ENCODE assay signal across 10 cellular contexts in the genomic region with DNA sequence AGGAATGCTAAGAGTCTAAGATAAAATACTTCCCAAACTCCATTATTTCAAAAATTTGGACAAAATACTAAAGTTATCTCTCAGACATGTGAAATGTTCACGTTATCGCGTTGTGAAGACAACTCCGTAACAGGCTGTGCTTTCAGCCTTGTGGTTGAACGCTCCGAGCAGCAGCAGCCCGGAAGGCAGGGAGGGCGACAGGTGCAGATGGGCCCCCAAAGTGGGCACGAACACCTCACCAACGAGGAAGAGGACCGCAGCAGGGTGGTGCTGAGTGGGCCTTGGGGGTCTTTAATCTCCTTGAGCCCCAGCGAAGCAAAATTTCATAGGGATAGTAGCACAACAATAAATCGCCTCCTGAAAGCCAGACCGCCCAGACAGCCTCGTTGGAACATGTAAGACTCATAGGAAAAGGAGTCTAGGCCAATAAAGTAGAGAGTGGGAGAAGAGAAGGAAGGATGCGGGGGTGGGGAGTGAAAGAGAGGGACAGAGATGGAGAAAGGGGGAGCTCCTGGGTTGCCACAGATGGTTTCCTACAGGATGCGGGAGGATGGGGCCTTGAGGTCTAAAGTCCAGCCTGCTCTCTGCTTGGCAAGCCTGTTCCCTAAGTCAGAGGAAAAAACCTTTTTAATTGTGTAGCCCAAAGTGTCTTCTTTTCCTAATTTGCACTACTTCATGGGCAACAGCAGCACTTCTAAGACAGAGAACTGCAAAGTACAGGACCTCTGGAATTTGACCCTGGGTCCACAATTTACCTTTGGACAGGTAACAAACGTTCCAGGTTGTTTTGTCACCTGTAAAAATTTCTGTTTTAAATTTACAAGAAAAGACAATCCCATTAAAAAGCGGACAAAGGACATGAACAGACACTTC. TPM values are rescaled to one million over a fixed set of nuclear protein-coding genes. Genes with fewer than 3 reads are reported as not detected.
A peak's percentile ranks its signal among the peaks of the same experiment; 100 is the strongest.
DNase-seq lines count a peak whose midpoint lies in the region; ATAC-seq and TF ChIP-seq lines count a peak whose summit lies in the region.
"Had no signal": no experiment of that assay in that cellular context is flagged by ENCODE, and none has a peak within 500 bp of the region (broad histone marks: within the 10 kb centered on the region; RNA-seq: fewer than 3 reads in every experiment).

No MANE protein-coding gene starts in this region.

- H3K36me3 Mint-ChIP-seq in activated T-cell treated with anti-CD3 and anti-CD28 coated beads, Interleukin-2, amount 50 U/mL, for 4 hours (ENCODE audit: insufficient read depth): no peaks in the 10 kb centered on the region

- TF ChIP-seq CTCF in upper lobe of right lung (IDR thresholded peaks at IDR 0.05): no peak

- H3K27ac ChIP-seq in duodenal mucosa (ENCODE audit: low read depth, low read length): peak overlapping the region; percentile 84
- H3K27ac ChIP-seq in upper lobe of right lung: peak overlapping the region; percentile 90

- intact Hi-C loops in upper lobe of right lung (cut with DNase I): no loop called here

- H3K9me3 ChIP-seq in duodenal mucosa (ENCODE audit: control insufficient read depth in 1 of 2, low read length in 2 of 2) (no peaks in the 10 kb centered on the region), upper lobe of right lung (no peaks in the 10 kb centered on the region)

- H3K36me3 ChIP-seq in duodenal mucosa (ENCODE audit: control insufficient read depth in 1 of 2, insufficient read depth in 2 of 2, low read length in 2 of 2) (no peaks in the 10 kb centered on the region), upper lobe of right lung (no peaks in the 10 kb centered on the region)

- ATAC-seq in activated T-cell treated with anti-CD3 and anti-CD28 coated beads, Interleukin-2, amount 50 U/mL, for 4 hours: no peak
- no peak for ATAC-seq in upper lobe of right lung
- ATAC-seq in GM18909 (IDR thresholded peaks at IDR 0.05; ENCODE audit: poor library complexity, unreplicated experiment): no peak

- H3K4me1 Mint-ChIP-seq in activated T-cell treated with anti-CD3 and anti-CD28 coated beads, Interleukin-2, amount 50 U/mL, for 4 hours (ENCODE audit: low read depth): peaks cover 10% of the 10 kb centered on the region

- H3K4me3 ChIP-seq in duodenal mucosa (ENCODE audit: low read depth in 1 of 2, low read length in 2 of 2) (peak overlapping the region; percentile 68), upper lobe of right lung (peak overlapping the region; percentile 63)

- DNase-seq in activated T-cell treated with anti-CD3 and anti-CD28 coated beads, Interleukin-2, amount 50 U/mL, for 4 hours: no peak
- DNase-seq in activated T-cell treated with anti-CD3 and anti-CD28 coated beads, Interleukin-2, amount 50 U/mL, for 1 hour: no peak
- peak; percentile 28 for DNase-seq in mucosa of gallbladder (ENCODE audit: low spot score)
- DNase-seq in upper lobe of right lung: no peak
- DNase-seq in NK-92 (lab: John Stamatoyannopoulos, UW; ENCODE audit: unreplicated experiment): no peak
- no peak for DNase-seq in GM19240 (ENCODE audit: insufficient read length, low spot score)
- DNase-seq: Kasumi-1 had no signal

- H3K27me3 ChIP-seq in duodenal mucosa (ENCODE audit: control insufficient read depth in 1 of 2, insufficient read depth in 2 of 2, low read length in 2 of 2): peaks cover 6 to 10% of the 10 kb centered on the region in 2 donors
- peaks cover 21% of the 10 kb centered on the region for H3K27me3 ChIP-seq in upper lobe of right lung

- H3K4me1 ChIP-seq in duodenal mucosa (ENCODE audit: control insufficient read depth in 1 of 2, insufficient read depth in 2 of 2, low read length in 2 of 2) (peaks cover 11 to 16% of the 10 kb centered on the region in 2 donors), upper lobe of right lung (peaks cover 4% of the 10 kb centered on the region)

- H3K9ac ChIP-seq in duodenal mucosa (ENCODE audit: low read depth in 1 of 2, low read length in 2 of 2): peak overlapping the region; percentile 54 to 75

- H3K27me3 Mint-ChIP-seq in activated T-cell treated with anti-CD3 and anti-CD28 coated beads, Interleukin-2, amount 50 U/mL, for 4 hours (ENCODE audit: low read depth): peaks cover 35% of the 10 kb centered on the region

- no peaks in the 10 kb centered on the region for H3K9me3 Mint-ChIP-seq in activated T-cell treated with anti-CD3 and anti-CD28 coated beads, Interleukin-2, amount 50 U/mL, for 4 hours

- peak overlapping the region; percentile 70 for H3K4me3 Mint-ChIP-seq in activated T-cell treated with anti-CD3 and anti-CD28 coated beads, Interleukin-2, amount 50 U/mL, for 4 hours

RNA-seq across cellular contexts. Expression of gene FAM110C, which starts 1.3 kb away (rescaled TPM):
- total RNA-seq in activated T-cell treated with anti-CD3 and anti-CD28 coated beads, Interleukin-2, amount 50 U/mL, for 4 hours: under 1 TPM; 0.20 to 0.40 (median 0.24) TPM
- total RNA-seq in mucosa of gallbladder (41.8 TPM), upper lobe of right lung (4.8 TPM)
- total RNA-seq: fibroblast of villous mesenchyme had no signal
